ENCODE assay signal across 16 cellular contexts in genomic region chr2:23203383-23203782, GRCh38.
DNase-seq lines count a peak whose midpoint lies in the region; ATAC-seq, FAIRE-seq and TF ChIP-seq lines count a peak whose summit lies in the region.
"Had no signal": no experiment of that assay in that cellular context is flagged by ENCODE, and none has a peak within 500 bp of the region (broad histone marks: within the 10 kb centered on the region; RNA-seq: fewer than 3 reads in every experiment).

No MANE protein-coding gene starts in this region.

- POLR2A ChIA-PET in IMR-90 (lab: Charles Lee; ENCODE audit: unreplicated experiment): no interaction called here
- POLR2A ChIA-PET in H1 (lab: Charles Lee; ENCODE audit: partially characterized antibody): no interaction called here
- POLR2A ChIA-PET in naive thymus-derived CD8-positive, alpha-beta T cell (lab: Charles Lee): no interaction called here

- H3K4me3 Mint-ChIP-seq in naive thymus-derived CD8-positive, alpha-beta T cell: no peak overlapping the region
- H3K4me3 Mint-ChIP-seq in progenitor cell of endocrine pancreas (ENCODE audit: low read depth): no peak overlapping the region
- H3K4me3 Mint-ChIP-seq: CD4-positive, CD25-positive, alpha-beta regulatory T cell; GM23338; HFFc6 had no signal

- peaks cover 0 to 6% (median 0%) of the 10 kb centered on the region in 3 donors for H3K36me3 Mint-ChIP-seq in naive thymus-derived CD8-positive, alpha-beta T cell
- no peaks in the 10 kb centered on the region for H3K36me3 Mint-ChIP-seq in progenitor cell of endocrine pancreas (ENCODE audit: insufficient read depth)
- H3K36me3 Mint-ChIP-seq: CD4-positive, CD25-positive, alpha-beta regulatory T cell had no signal

- H3K9ac ChIP-seq in IMR-90 (ENCODE audit: low read depth, low read length): no peak overlapping the region
- no peak overlapping the region for H3K9ac ChIP-seq in H1 (replicated peaks in 1 of 4; ENCODE audit: extremely low read depth in 1 of 4, low read depth in 3 of 4, low read length in 3 of 4)
- H3K9ac ChIP-seq: BLaER1 treated with 17β-estradiol and CSF1 and Interleukin-3, amounts not matched to agents 10 nM and 100 nM had no signal

- H3K9me3 ChIP-seq in IMR-90 (ENCODE audit: control insufficient read depth, insufficient read depth, low read length) (no peaks in the 10 kb centered on the region), H1 (ENCODE audit: insufficient read depth in 2 of 2, low read depth in 1 of 2, low read length in 1 of 2) (peaks cover 0 to 8% of the 10 kb centered on the region in 2 experiments; a peak in 2 of 4 replicates)
- H3K9me3 ChIP-seq: HAP-1 had no signal

- no peaks in the 10 kb centered on the region for H3K9me1 ChIP-seq in IMR-90 (ENCODE audit: insufficient read depth, low read length)

- H3K23ac ChIP-seq in IMR-90 (ENCODE audit: low read depth, low read length): no peak overlapping the region
- no peak overlapping the region for H3K23ac ChIP-seq in H1 (ENCODE audit: insufficient read length)

- H2AFZ ChIP-seq in IMR-90 (replicated peaks; ENCODE audit: low read length, poor library complexity): no peak overlapping the region
- H2AFZ ChIP-seq in H1 (ENCODE audit: low read length): no peak overlapping the region
- H2AFZ ChIP-seq: GM23338 had no signal

- H2BK15ac ChIP-seq in IMR-90 (ENCODE audit: low read depth, low read length) (no peak overlapping the region), H1 (ENCODE audit: low read length) (peak overlapping the region; percentile 50; the same call in 1 of the 2 replicates)

- dilution Hi-C loops in IMR-90 (cut with HindIII; ENCODE audit: low sequenced_read_pairs, unreplicated experiment): no loop called here

- H4K20me1 ChIP-seq in IMR-90 (ENCODE audit: insufficient read depth, low read length) (no peaks in the 10 kb centered on the region), H1 (replicated peaks in 1 of 2; ENCODE audit: control insufficient read depth in 1 of 2, insufficient read depth in 2 of 2, low read length in 2 of 2) (no peaks in the 10 kb centered on the region)
- H4K20me1 ChIP-seq: BLaER1 treated with 17β-estradiol and CSF1 and Interleukin-3, amounts not matched to agents 10 nM and 100 nM had no signal

- BruUV-seq in IMR-90 (replicated peaks; lab: Mats Ljungman, UMichigan): no TSS peak

- H2AK9ac ChIP-seq in IMR-90 (replicated peaks; ENCODE audit: low read depth, low read length, poor library complexity): no peak overlapping the region

- TF ChIP-seq RAD21 in IMR-90 (IDR thresholded peaks at IDR 0.05; ENCODE audit: low read length) (no peak), H1 (IDR thresholded peaks at IDR 0.05 in 1 of 2, conservative IDR thresholded peaks at IDR 0.05 in 1 of 2; ENCODE audit: low read depth in 2 of 2, low read length in 2 of 2) (no peak)

- no peak overlapping the region for H4K8ac ChIP-seq in IMR-90 (ENCODE audit: low read depth in 2 of 2, low read length in 2 of 2)
- H4K8ac ChIP-seq in H1 (ENCODE audit: extremely low read depth, insufficient read depth, low read length): no peak overlapping the region; the same call in 1 of the 2 replicates

- CTCF ChIA-PET in IMR-90 (lab: Yijun Ruan, JAX): no interaction called here
- CTCF ChIA-PET in H1 (lab: Charles Lee; ENCODE audit: partially characterized antibody): interaction anchor here (1.3 kb wide), 1 partner anchor 124 kb away, joined by 3 read pairs; no protein-coding TSS in a partner anchor

- peaks cover 7 to 45% (median 16%) of the 10 kb centered on the region in 5 donors for H3K27me3 Mint-ChIP-seq in naive thymus-derived CD8-positive, alpha-beta T cell
- H3K27me3 Mint-ChIP-seq in progenitor cell of endocrine pancreas: peaks cover 5% of the 10 kb centered on the region

- H2BK20ac ChIP-seq in IMR-90 (ENCODE audit: low read depth, low read length) (no peak overlapping the region), H1 (ENCODE audit: low read length) (no peak overlapping the region)

- no peaks in the 10 kb centered on the region for H3K4me1 ChIP-seq in IMR-90 (ENCODE audit: control insufficient read depth, insufficient read depth, low read length)
- H3K4me1 ChIP-seq in H1 (replicated peaks in 1 of 4; ENCODE audit: control insufficient read depth in 3 of 4, insufficient read depth in 4 of 4, low read length in 3 of 4): no peaks in the 10 kb centered on the region
- H3K4me1 ChIP-seq: HAP-1 had no signal

- H2AK5ac ChIP-seq in IMR-90 (ENCODE audit: low read depth, low read length): no peak overlapping the region
- peak overlapping the region; percentile 40; the same call in 1 of the 2 replicates for H2AK5ac ChIP-seq in H1 (ENCODE audit: low read depth, low read length)

- H2BK5ac ChIP-seq in IMR-90 (ENCODE audit: low read depth, low read length, poor library complexity, severe bottlenecking) (peak overlapping the region; percentile 82), H1 (ENCODE audit: low read depth, low read length) (no peak overlapping the region)

- H4K5ac ChIP-seq in IMR-90 (ENCODE audit: low read depth, low read length): no peak overlapping the region
- H4K5ac ChIP-seq in H1 (ENCODE audit: insufficient read length, low read depth, low read length): no peak overlapping the region

- ATAC-seq in IMR-90 (ENCODE audit: low read depth): no peak
- ATAC-seq in naive thymus-derived CD8-positive, alpha-beta T cell: no peak
- ATAC-seq: GM23338 had no signal

- no peaks in the 10 kb centered on the region for H3K79me2 ChIP-seq in H1 (ENCODE audit: control insufficient read depth in 1 of 2, insufficient read depth in 2 of 2, low read length in 2 of 2)

- intact Hi-C loops in IMR-90 (cut with micrococcal nuclease): no loop called here

- H3K36me3 ChIP-seq in IMR-90 (ENCODE audit: control insufficient read depth, insufficient read depth, low read length): no peaks in the 10 kb centered on the region
- H3K36me3 ChIP-seq in H1 (ENCODE audit: control insufficient read depth in 2 of 4, insufficient read depth in 4 of 4, low read length in 3 of 4): no peaks in the 10 kb centered on the region
- H3K36me3 ChIP-seq: BLaER1 treated with 17β-estradiol and CSF1 and Interleukin-3, amounts not matched to agents 10 nM and 100 nM; HAP-1 had no signal

- peaks cover 0 to 21% (median 6%) of the 10 kb centered on the region in 9 donors for H3K9me3 Mint-ChIP-seq in naive thymus-derived CD8-positive, alpha-beta T cell
- H3K9me3 Mint-ChIP-seq in progenitor cell of endocrine pancreas (ENCODE audit: low read depth): peaks cover 2% of the 10 kb centered on the region
- H3K9me3 Mint-ChIP-seq: HFFc6 had no signal

- no peaks in the 10 kb centered on the region for H3K27me3 ChIP-seq in IMR-90 (ENCODE audit: control insufficient read depth, insufficient read depth, low read length)
- no peaks in the 10 kb centered on the region for H3K27me3 ChIP-seq in H1 (replicated peaks in 1 of 4; ENCODE audit: control insufficient read depth in 3 of 4, extremely low read depth in 1 of 4, insufficient read depth in 3 of 4, low read length in 3 of 4)
- H3K27me3 ChIP-seq: BLaER1 treated with 17β-estradiol and CSF1 and Interleukin-3, amounts not matched to agents 10 nM and 100 nM had no signal

- H4K91ac ChIP-seq in IMR-90 (ENCODE audit: insufficient read depth, low read depth, low read length): no peak overlapping the region
- H4K91ac ChIP-seq in H1 (replicated peaks; ENCODE audit: insufficient read length, low read length): no peak overlapping the region

- H3K4me1 Mint-ChIP-seq in naive thymus-derived CD8-positive, alpha-beta T cell: peaks cover 0 to 2% (median 0%) of the 10 kb centered on the region in 4 donors
- peaks cover 8% of the 10 kb centered on the region for H3K4me1 Mint-ChIP-seq in progenitor cell of endocrine pancreas (ENCODE audit: low read depth)
- H3K4me1 Mint-ChIP-seq: CD4-positive, CD25-positive, alpha-beta regulatory T cell; GM23338 had no signal

- no peaks in the 10 kb centered on the region for H3K79me1 ChIP-seq in IMR-90 (ENCODE audit: low read depth in 1 of 2, low read length in 2 of 2)
- no peaks in the 10 kb centered on the region for H3K79me1 ChIP-seq in H1 (ENCODE audit: low read depth, low read length)

- no peak overlapping the region for H3K14ac ChIP-seq in IMR-90 (replicated peaks; ENCODE audit: low read depth, low read length)
- no peak overlapping the region for H3K14ac ChIP-seq in H1 (ENCODE audit: insufficient read length)

- H2BK12ac ChIP-seq in H1 (ENCODE audit: low read depth, low read length): no peak overlapping the region

- H2BK120ac ChIP-seq in IMR-90 (ENCODE audit: low read depth, low read length) (no peak overlapping the region), H1 (replicated peaks; ENCODE audit: low read depth, low read length) (no peak overlapping the region)

- in situ Hi-C loops in IMR-90 (cut with MboI; ENCODE audit: low sequenced_read_pairs): no loop called here

- H3K56ac ChIP-seq in IMR-90 (ENCODE audit: extremely low read depth, insufficient read depth, low read length): no peak overlapping the region
- peak overlapping the region; percentile 43 for H3K56ac ChIP-seq in H1 (replicated peaks; ENCODE audit: insufficient read length, low read depth, low read length)

- H3K4ac ChIP-seq in IMR-90 (ENCODE audit: low read depth, low read length): no peak overlapping the region
- no peak overlapping the region for H3K4ac ChIP-seq in H1 (replicated peaks; ENCODE audit: insufficient read length, low read depth, low read length)

- peaks cover 5% of the 10 kb centered on the region; the same call in 1 of the 2 replicates for H3K23me2 ChIP-seq in H1 (ENCODE audit: low read depth, low read length)

- no peak overlapping the region for H3K27ac Mint-ChIP-seq in naive thymus-derived CD8-positive, alpha-beta T cell
- no peak overlapping the region for H3K27ac Mint-ChIP-seq in progenitor cell of endocrine pancreas
- H3K27ac Mint-ChIP-seq: CD4-positive, CD25-positive, alpha-beta regulatory T cell; GM23338; HFFc6 had no signal

- TF ChIP-seq POLR2A in GM12892 (IDR thresholded peaks at IDR 0.05; ENCODE audit: low read depth, low read length) (no peak), IMR-90 (IDR thresholded peaks at IDR 0.05; ENCODE audit: low read depth, low read length) (no peak), H1 (IDR thresholded peaks at IDR 0.05; ENCODE audit: control extremely low read depth in 1 of 2, low read depth in 2 of 2, low read length in 2 of 2) (no peak)

- no peak overlapping the region for H3K4me3 ChIP-seq in IMR-90 (ENCODE audit: insufficient read depth, low read depth, low read length)
- no peak overlapping the region for H3K4me3 ChIP-seq in H1 (ENCODE audit: extremely low read depth in 1 of 4, insufficient read depth in 2 of 4, low read depth in 3 of 4, low read length in 4 of 4)
- H3K4me3 ChIP-seq: BLaER1 treated with 17β-estradiol and CSF1 and Interleukin-3, amounts not matched to agents 10 nM and 100 nM; GM23338; HAP-1 had no signal

- H3K27ac ChIP-seq in IMR-90 (ENCODE audit: insufficient read depth, low read length): no peak overlapping the region
- no peak overlapping the region for H3K27ac ChIP-seq in H1 (ENCODE audit: low read depth, low read length)
- H3K27ac ChIP-seq: BLaER1 treated with 17β-estradiol and CSF1 and Interleukin-3, amounts not matched to agents 10 nM and 100 nM had no signal

- peak; percentile 38 for FAIRE-seq in GM12892 (lab: Jason Lieb, UNC)
- FAIRE-seq in H1 (lab: Jason Lieb, UNC): no peak
- FAIRE-seq in urothelium cell line (lab: Jason Lieb, UNC): peak; percentile 99

- DNase-seq in GM12892 (ENCODE audit: insufficient read length) (no peak), IMR-90 (no peak), H1 (ENCODE audit: low read depth in 1 of 2, low spot score in 2 of 2) (no peak), urothelium cell line (ENCODE audit: low spot score) (no peak), NCI-H526 (lab: John Stamatoyannopoulos, UW) (no peak), progenitor cell of endocrine pancreas (ENCODE audit: low spot score, unreplicated experiment) (no peak)
- DNase-seq in naive thymus-derived CD8-positive, alpha-beta T cell: no peak
- DNase-seq: ACHN; CD4-positive, CD25-positive, alpha-beta regulatory T cell; DMS53; GF-D8; HFFc6; KG1 had no signal

- no peak overlapping the region for H3K4me2 ChIP-seq in IMR-90 (ENCODE audit: low read depth, low read length)
- H3K4me2 ChIP-seq in H1 (ENCODE audit: insufficient read depth in 1 of 2, low read depth in 2 of 2, low read length in 2 of 2): no peak overlapping the region
- H3K4me2 ChIP-seq: BLaER1 treated with 17β-estradiol and CSF1 and Interleukin-3, amounts not matched to agents 10 nM and 100 nM; GM23338 had no signal

- no peak for TF ChIP-seq CTCF in IMR-90 (conservative IDR thresholded peaks at IDR 0.05; ENCODE audit: low read depth, low read length)
- no peak for TF ChIP-seq CTCF in H1 (IDR thresholded peaks at IDR 0.05; ENCODE audit: control extremely low read depth in 1 of 3, insufficient read depth in 1 of 3, low read depth in 1 of 3, low read length in 3 of 3)
- no peak for TF ChIP-seq CTCF in progenitor cell of endocrine pancreas (IDR thresholded peaks at IDR 0.05; ENCODE audit: unreplicated experiment)

- H3K18ac ChIP-seq in IMR-90 (ENCODE audit: low read depth, low read length) (no peak overlapping the region), H1 (ENCODE audit: extremely low read depth, low read length) (no peak overlapping the region)

- TF ChIP-seq EP300 in H1 (IDR thresholded peaks at IDR 0.05; ENCODE audit: borderline replicate concordance in 1 of 2, low read depth in 2 of 2, low read length in 2 of 2): no peak
